Comparison of ENCODE assay signal across 19 cellular contexts in genomic region chr3:25266677-25267076, GRCh38.
DNase-seq lines count a peak whose midpoint lies in the region; ATAC-seq and TF ChIP-seq lines count a peak whose summit lies in the region.
"Had no signal": no experiment of that assay in that cellular context is flagged by ENCODE, and none has a peak within 500 bp of the region (broad histone marks: within the 10 kb centered on the region; RNA-seq: fewer than 3 reads in every experiment).

No MANE protein-coding gene starts in this region.

- no peak overlapping the region for H3K18ac ChIP-seq in neuronal stem cell (ENCODE audit: low read length)

- no peaks in the 10 kb centered on the region for H3K79me1 ChIP-seq in neuronal stem cell (ENCODE audit: low read depth, low read length)

- no peaks in the 10 kb centered on the region for H4K20me1 ChIP-seq in GM23338 (replicated peaks; ENCODE audit: insufficient read depth)

- H3K4me3 ChIP-seq in GM23338 (no peak overlapping the region), gastroesophageal sphincter (no peak overlapping the region), neuronal stem cell (ENCODE audit: low read length in 2 of 2) (no peak overlapping the region), left lung (no peak overlapping the region)
- H3K4me3 ChIP-seq: GM23248 had no signal

- no peak overlapping the region for H2BK5ac ChIP-seq in neuronal stem cell (ENCODE audit: low read length)

- no peak overlapping the region for H4K91ac ChIP-seq in neuronal stem cell (ENCODE audit: low read depth, low read length, poor library complexity)

- H3K27ac Mint-ChIP-seq in GM23338 (no peak overlapping the region), glutamatergic neuron (ENCODE audit: unreplicated experiment) (no peak overlapping the region)
- H3K27ac Mint-ChIP-seq: CD4-positive, alpha-beta T cell had no signal

- no peak overlapping the region for H4K8ac ChIP-seq in neuronal stem cell (ENCODE audit: low read depth, low read length)

- H2BK120ac ChIP-seq in neuronal stem cell (ENCODE audit: low read depth, low read length), result no peak overlapping the region

- H3K4me3 Mint-ChIP-seq in GM23338 (no peak overlapping the region), glutamatergic neuron (ENCODE audit: unreplicated experiment) (no peak overlapping the region)
- H3K4me3 Mint-ChIP-seq: CD4-positive, alpha-beta T cell had no signal

- no peak overlapping the region for H3K9ac ChIP-seq in neuronal stem cell (ENCODE audit: low read depth, low read length, poor library complexity)
- H3K9ac ChIP-seq: GM23248 had no signal

- no peaks in the 10 kb centered on the region for H3K36me3 ChIP-seq in GM23338 (ENCODE audit: insufficient read depth)
- no peaks in the 10 kb centered on the region for H3K36me3 ChIP-seq in gastroesophageal sphincter
- no peaks in the 10 kb centered on the region for H3K36me3 ChIP-seq in neuronal stem cell (replicated peaks in 1 of 2; ENCODE audit: control insufficient read depth in 2 of 2, insufficient read depth in 2 of 2, low read length in 2 of 2)
- no peaks in the 10 kb centered on the region for H3K36me3 ChIP-seq in left lung
- H3K36me3 ChIP-seq: BE2C had no signal

- no peak overlapping the region for H3K4me2 ChIP-seq in GM23338
- H3K4me2 ChIP-seq in neuronal stem cell (ENCODE audit: insufficient read depth, low read length, poor library complexity, severe bottlenecking), result no peak overlapping the region

- DNase-seq in GM23338 (ENCODE audit: low spot score), result no peak
- DNase-seq in amniotic stem cell (lab: John Stamatoyannopoulos, UW), result peak; percentile 11
- DNase-seq in neuronal stem cell (ENCODE audit: low spot score), result no peak
- no peak for DNase-seq in activated CD4-positive, alpha-beta T cell treated with anti-CD3 and anti-CD28 coated beads for 1 hour
- DNase-seq in glutamatergic neuron, result no peak
- DNase-seq in left lung, result no peak
- DNase-seq: BE2C; Caco-2; CD4-positive, alpha-beta T cell; GF-D8; GM23248; Kasumi-1; NCI-H1694 treated with DMSO at 0.1 percent for 48 hours; NCI-H510A; NCI-H748 treated with DMSO at 0.1 percent for 48 hours; Right ventricle myocardium superior had no signal

- H3K79me2 ChIP-seq in GM23338 (replicated peaks; ENCODE audit: insufficient read depth), result no peaks in the 10 kb centered on the region

- H3K4me1 ChIP-seq in GM23338 (ENCODE audit: insufficient read depth) (no peaks in the 10 kb centered on the region), gastroesophageal sphincter (peaks cover 0 to 19% (median 5%) of the 10 kb centered on the region in 3 donors), neuronal stem cell (ENCODE audit: control insufficient read depth in 2 of 2, insufficient read depth in 1 of 2, low read depth in 1 of 2, low read length in 2 of 2) (no peaks in the 10 kb centered on the region), left lung (no peaks in the 10 kb centered on the region)
- H3K4me1 ChIP-seq: BE2C, Caco-2 had no signal

- TF ChIP-seq CTCF in GM23338 (conservative IDR thresholded peaks at IDR 0.05; ENCODE audit: low read depth in 2 of 2), result no peak
- no peak for TF ChIP-seq CTCF in gastroesophageal sphincter (IDR thresholded peaks at IDR 0.05)
- TF ChIP-seq CTCF in glutamatergic neuron (IDR thresholded peaks at IDR 0.05; ENCODE audit: partially characterized antibody, unreplicated experiment), result no peak
- TF ChIP-seq CTCF in left lung (IDR thresholded peaks at IDR 0.05), result no peak

- H3K9me3 ChIP-seq in gastroesophageal sphincter, result no peaks in the 10 kb centered on the region
- H3K9me3 ChIP-seq in neuronal stem cell (replicated peaks in 1 of 2; ENCODE audit: control insufficient read depth in 2 of 2, insufficient read depth in 1 of 2, low read depth in 1 of 2, low read length in 2 of 2), result peaks cover 0 to 5% of the 10 kb centered on the region in 2 donors
- H3K9me3 ChIP-seq in left lung, result no peaks in the 10 kb centered on the region
- H3K9me3 ChIP-seq: BE2C, Caco-2 had no signal

- intact Hi-C loops in left lung (cut with DNase I), result no loop called here

- H3K4ac ChIP-seq in neuronal stem cell (ENCODE audit: low read length), result no peak overlapping the region

- H3K36me3 Mint-ChIP-seq in GM23338 (ENCODE audit: low read depth), result no peaks in the 10 kb centered on the region
- no peaks in the 10 kb centered on the region for H3K36me3 Mint-ChIP-seq in glutamatergic neuron (ENCODE audit: unreplicated experiment)

- ATAC-seq in GM23338 (no peak), gastroesophageal sphincter (no peak), GM18498 (IDR thresholded peaks at IDR 0.05; ENCODE audit: unreplicated experiment) (no peak), left lung (no peak)
- ATAC-seq: HCT116 had no signal

- H3K27me3 Mint-ChIP-seq in GM23338 (ENCODE audit: insufficient read depth, low read depth, poor library complexity) (peaks cover 2% of the 10 kb centered on the region), glutamatergic neuron (ENCODE audit: unreplicated experiment) (peaks cover 3% of the 10 kb centered on the region)
- H3K27me3 Mint-ChIP-seq: CD4-positive, alpha-beta T cell had no signal

- H2AFZ ChIP-seq in GM23338 (peak overlapping the region; percentile 77; the same call in 1 of the 2 replicates), neuronal stem cell (ENCODE audit: low read length) (peak overlapping the region; percentile 70)
- H2AFZ ChIP-seq: GM23248 had no signal

- no peaks in the 10 kb centered on the region for H3K9me2 ChIP-seq in GM23338 (ENCODE audit: insufficient read depth)

- H3K4me1 Mint-ChIP-seq in GM23338, result no peaks in the 10 kb centered on the region
- H3K4me1 Mint-ChIP-seq in glutamatergic neuron (ENCODE audit: low read depth, unreplicated experiment), result peaks cover 7% of the 10 kb centered on the region

- H2BK15ac ChIP-seq in neuronal stem cell (ENCODE audit: low read length), result no peak overlapping the region

- no peak overlapping the region for H2AK5ac ChIP-seq in neuronal stem cell (ENCODE audit: low read depth, low read length)

- H3K27me3 ChIP-seq in GM23338 (ENCODE audit: insufficient read depth) (no peaks in the 10 kb centered on the region), gastroesophageal sphincter (no peaks in the 10 kb centered on the region), neuronal stem cell (ENCODE audit: control insufficient read depth in 3 of 3, insufficient read depth in 3 of 3, low read depth in 1 of 3, low read length in 3 of 3) (no peaks in the 10 kb centered on the region), left lung (no peaks in the 10 kb centered on the region)
- H3K27me3 ChIP-seq: BE2C had no signal

- H3K9me3 Mint-ChIP-seq in GM23338 (no peaks in the 10 kb centered on the region), glutamatergic neuron (ENCODE audit: unreplicated experiment) (no peaks in the 10 kb centered on the region)

- no peak overlapping the region for H3K23ac ChIP-seq in neuronal stem cell (ENCODE audit: low read depth, low read length, poor library complexity)

- no peak for TF ChIP-seq POLR2A in gastroesophageal sphincter (IDR thresholded peaks at IDR 0.05)

- H3K14ac ChIP-seq in neuronal stem cell (ENCODE audit: low read length), result no peak overlapping the region

- WGBS in gastroesophageal sphincter (ENCODE audit: low coverage in 1 of 2), 2 donors, result 38 to 75% methylated on average over 1 of the region's 1 CpG
- no CpG with 5 or more reads among the region's 1 CpG for WGBS in neuronal stem cell (ENCODE audit: extremely low coverage in 2 of 2, insufficient read length in 2 of 2, insufficient replicate concordance in 1 of 2), 2 donors

- no peak overlapping the region for H2BK12ac ChIP-seq in neuronal stem cell (ENCODE audit: low read length)

- H3K27ac ChIP-seq in GM23338 (ENCODE audit: low read depth), result no peak overlapping the region
- peak overlapping the region; percentile 54 to 69 (median 60) for H3K27ac ChIP-seq in gastroesophageal sphincter
- H3K27ac ChIP-seq in neuronal stem cell (replicated peaks; ENCODE audit: low read length), result no peak overlapping the region
- H3K27ac ChIP-seq in left lung, result no peak overlapping the region
- H3K27ac ChIP-seq: GM23248 had no signal

- H3F3A ChIP-seq in GM23338 (replicated peaks; ENCODE audit: low read depth), result no peaks in the 10 kb centered on the region

- no peak for TF ChIP-seq EP300 in gastroesophageal sphincter (IDR thresholded peaks at IDR 0.05)

Comparison
In these comparisons a context has a peak if more than half of its experiments do, and no peak if none do; other contexts are left out.
1. H3K27ac ChIP-seq: peak in gastroesophageal sphincter (4 of 4); none in GM23338 (single experiment), neuronal stem cell (single experiment) and left lung (0 of 2).